In genomic region chr2:209376686-209377085, GRCh38 we compare ENCODE assay signal across 9 cellular contexts.
"Had no signal": no experiment of that assay in that cellular context is flagged by ENCODE, and none has a peak within 500 bp of the region (broad histone marks: within the 10 kb centered on the region; RNA-seq: fewer than 3 reads in every experiment).

No MANE protein-coding gene starts in this region.

- H3K9ac ChIP-seq: KMS-11 had no signal

- H3K4me2 ChIP-seq: GM23338, KMS-11 had no signal

- H3K36me3 ChIP-seq: HAP-1 had no signal

- H2AFZ ChIP-seq: GM23338 had no signal

- FAIRE-seq: HTR-8/SVneo had no signal

- DNase-seq: H7, HFFc6, IMR-90, Karpas-422, KBM-7 had no signal

- ATAC-seq: GM23338 had no signal

- H3K9me3 ChIP-seq: HAP-1 had no signal

- H3K27ac ChIP-seq: KMS-11 had no signal

- H3K4me1 ChIP-seq: HAP-1 had no signal

- H3K4me3 ChIP-seq: GM23338, HAP-1 had no signal
